In genomic region chr14:68325267-68325807, GRCh38 we compare ENCODE assay signal across 21 cellular contexts.
"Had no signal": no experiment of that assay in that cellular context is flagged by ENCODE, and none has a peak within 500 bp of the region (broad histone marks: within the 10 kb centered on the region; RNA-seq: fewer than 3 reads in every experiment).

No MANE protein-coding gene starts in this region.

- H3K27me3 ChIP-seq: dorsolateral prefrontal cortex, heart left ventricle, neural progenitor cell, ovary, right atrium auricular region, tibial nerve, upper lobe of right lung, vagina had no signal

- H3K4me2 ChIP-seq: neural progenitor cell had no signal

- H3K9me3 ChIP-seq: heart left ventricle, lower lobe of right lung, ovary, right atrium auricular region, tibial nerve, upper lobe of right lung, vagina had no signal

- ATAC-seq: esophagus mucosa, heart left ventricle, left lobe of liver, lower lobe of right lung, upper lobe of right lung had no signal

- H3K9me3 Mint-ChIP-seq: natural killer cell treated with Interleukin-12 subunit alpha and Interleukin-12 subunit beta and Interleukin-15 and Interleukin-18, amount 100 ng/mL, for 72 hours had no signal

- H3K4me3 ChIP-seq: dorsolateral prefrontal cortex, heart left ventricle, lower lobe of right lung, neural progenitor cell, ovary, right atrium auricular region, tibial nerve, upper lobe of right lung, vagina had no signal

- H3K4me3 Mint-ChIP-seq: natural killer cell treated with Interleukin-12 subunit alpha and Interleukin-12 subunit beta and Interleukin-15 and Interleukin-18, amount 100 ng/mL, for 72 hours; neural progenitor cell; stimulated activated naive CD8-positive, alpha-beta T cell treated with anti-CD3 and anti-CD28 coated beads, Interleukin-15, Interleukin-2, amounts not matched to agents 100 ng/mL and 50 ng/mL, for 24 hours had no signal

- H3K36me3 ChIP-seq: heart left ventricle, lower lobe of right lung, neural progenitor cell, ovary, right atrium auricular region, tibial nerve, upper lobe of right lung, vagina had no signal

- H3K4me1 ChIP-seq: lower lobe of right lung, upper lobe of right lung, vagina had no signal

- H3K27ac ChIP-seq: dorsolateral prefrontal cortex, heart left ventricle, lower lobe of right lung, neural progenitor cell, ovary, right atrium auricular region, tibial nerve, upper lobe of right lung, vagina had no signal

- H3K36me3 Mint-ChIP-seq: natural killer cell treated with Interleukin-12 subunit alpha and Interleukin-12 subunit beta and Interleukin-15 and Interleukin-18, amount 100 ng/mL, for 72 hours had no signal

- DNase-seq: cortex of kidney; dorsolateral prefrontal cortex; effector CD8-positive, alpha-beta T cell; heart left ventricle; hippocampal formation; kidney glomerular epithelial cell; lower lobe of right lung; mesendoderm; nucleus accumbens; ovary; small intestine; stimulated activated CD4-positive, alpha-beta T cell treated with anti-CD3 and anti-CD28 coated beads, Interleukin-2, amount 100 ng/mL, for 48 hours; upper lobe of right lung had no signal

- H3K9ac ChIP-seq: neural progenitor cell had no signal

- H3K27ac Mint-ChIP-seq: natural killer cell treated with Interleukin-12 subunit alpha and Interleukin-12 subunit beta and Interleukin-15 and Interleukin-18, amount 100 ng/mL, for 72 hours; neural progenitor cell; stimulated activated naive CD8-positive, alpha-beta T cell treated with anti-CD3 and anti-CD28 coated beads, Interleukin-15, Interleukin-2, amounts not matched to agents 100 ng/mL and 50 ng/mL, for 24 hours had no signal

- H2AFZ ChIP-seq: neural progenitor cell had no signal

- H3K27me3 Mint-ChIP-seq: natural killer cell treated with Interleukin-12 subunit alpha and Interleukin-12 subunit beta and Interleukin-15 and Interleukin-18, amount 100 ng/mL, for 72 hours; stimulated activated naive CD8-positive, alpha-beta T cell treated with anti-CD3 and anti-CD28 coated beads, Interleukin-15, Interleukin-2, amounts not matched to agents 100 ng/mL and 50 ng/mL, for 24 hours had no signal
